25 cellular contexts compared by ENCODE assay signal in genomic region chr2:177678939-177679338, GRCh38.
"Had no signal": no experiment of that assay in that cellular context is flagged by ENCODE, and none has a peak within 500 bp of the region (broad histone marks: within the 10 kb centered on the region; RNA-seq: fewer than 3 reads in every experiment).

No MANE protein-coding gene starts in this region.

- H3K4me1 ChIP-seq: left lung, pancreas, prostate gland, spleen, suprapubic skin, tibial artery, upper lobe of right lung had no signal

- H3K27ac ChIP-seq: left lung, pancreas, prostate gland, skin epidermis, spleen, suprapubic skin, thoracic aorta, tibial artery, upper lobe of right lung had no signal

- H3K4me3 ChIP-seq: left lung, lung, pancreas, prostate gland, skin epidermis, spleen, suprapubic skin, thoracic aorta, tibial artery, upper lobe of right lung had no signal

- ATAC-seq: left cardiac atrium; left lung; naive thymus-derived CD4-positive, alpha-beta T cell; natural killer cell treated with Interleukin-12 subunit alpha and Interleukin-12 subunit beta and Interleukin-15 and Interleukin-18, amount 100 ng/mL, for 72 hours; pancreas; right cardiac atrium; sciatic nerve; stimulated activated effector memory CD8-positive, alpha-beta T cell treated with anti-CD3 and anti-CD28 coated beads, Interleukin-12 subunit alpha, Interleukin-12 subunit beta, amount 100 ng/mL, for 72 hours; upper lobe of right lung had no signal

- DNase-seq: hippocampal formation; kidney glomerular epithelial cell; left cardiac atrium; left lung; mesendoderm; naive thymus-derived CD4-positive, alpha-beta T cell; nucleus accumbens; pancreas; posterior cingulate gyrus; retina; right cardiac atrium; spleen; stimulated activated CD4-positive, alpha-beta T cell treated with anti-CD3 and anti-CD28 coated beads, Interleukin-4, amount 100 ng/mL, for 24 hours; stimulated activated naive CD4-positive, alpha-beta T cell; tibial artery; trophoblast cell; upper lobe of right lung had no signal

- H3K36me3 ChIP-seq: left lung, pancreas, prostate gland, spleen, suprapubic skin, thoracic aorta, tibial artery, upper lobe of right lung had no signal

- H3K27me3 ChIP-seq: pancreas, tibial artery had no signal

- H3K9me3 ChIP-seq: left lung, pancreas, prostate gland, spleen, suprapubic skin, thoracic aorta, tibial artery, upper lobe of right lung had no signal
